ENCODE assay signal across 8 cellular contexts in the genomic region with DNA sequence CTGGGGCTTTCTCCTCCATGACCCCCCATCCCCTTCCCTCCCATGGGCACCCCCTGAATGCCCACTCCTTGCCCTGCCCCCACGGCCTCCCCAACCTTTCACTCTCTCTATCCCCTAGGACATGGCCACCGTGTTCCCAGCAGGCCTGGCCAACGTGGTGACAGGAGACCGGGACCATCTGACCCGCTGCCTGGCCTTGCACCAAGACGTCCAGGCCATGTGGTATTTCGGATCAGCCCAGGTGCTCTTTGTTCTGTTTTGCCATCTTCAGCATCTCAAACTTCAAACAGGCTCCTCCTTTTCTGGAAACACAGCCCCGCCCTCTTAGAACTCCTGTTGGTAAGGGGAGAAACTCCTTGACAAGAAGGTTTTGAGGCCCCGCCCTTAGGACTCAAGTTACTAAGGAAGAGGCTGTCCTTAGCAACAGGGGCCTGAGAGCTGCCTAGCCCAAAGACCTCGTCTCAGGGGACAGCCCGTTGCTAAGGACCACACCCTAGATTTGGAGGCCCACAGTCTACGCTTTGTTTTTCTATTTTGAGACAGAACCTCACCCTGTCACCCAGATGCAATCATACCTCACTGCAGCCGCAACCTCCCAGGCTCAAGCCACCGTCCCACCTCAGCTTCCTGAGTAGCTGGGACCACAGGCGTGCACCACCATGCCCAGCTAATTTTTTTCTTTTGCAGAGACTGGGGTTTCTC. TPM values are rescaled to one million over a fixed set of nuclear protein-coding genes. Genes with fewer than 3 reads are reported as not detected.
A peak's percentile ranks its signal among the peaks of the same experiment; 100 is the strongest.
DNase-seq lines count a peak whose midpoint lies in the region; ATAC-seq, FAIRE-seq and TF ChIP-seq lines count a peak whose summit lies in the region.

No MANE protein-coding gene starts in this region.

- no peaks in the 10 kb centered on the region for H3K9me3 ChIP-seq in gastrocnemius medialis
- no peaks in the 10 kb centered on the region for H3K9me3 ChIP-seq in BE2C

- DNase-seq in ELR (ENCODE audit: low read depth) (peak; percentile 51), H54 (ENCODE audit: insufficient read length, low spot score) (peak; percentile 74), NCI-H2171 treated with DMSO at 0.1 percent for 48 hours (lab: John Stamatoyannopoulos, UW) (peak; percentile 95), activated T-cell treated with anti-CD3 and anti-CD28 coated beads for 1 hour (ENCODE audit: low read depth) (peak; percentile 71), fibroblast of pulmonary artery (ENCODE audit: low read depth) (peak; percentile 71), gastrocnemius medialis (peak; percentile 51 to 88), BE2C (no peak)

- H3K36me3 ChIP-seq in gastrocnemius medialis (no peaks in the 10 kb centered on the region), BE2C (no peaks in the 10 kb centered on the region; the same call in 1 of the 2 replicates)

- no peak overlapping the region for H3K4me3 ChIP-seq in fibroblast of pulmonary artery (replicated peaks; ENCODE audit: low read depth, low read length)
- H3K4me3 ChIP-seq in gastrocnemius medialis, result no peak overlapping the region
- no peak overlapping the region for H3K4me3 ChIP-seq in BE2C (ENCODE audit: low read depth, low read length)

- peaks cover 0 to 11% of the 10 kb centered on the region in 2 donors for H3K4me1 ChIP-seq in gastrocnemius medialis
- H3K4me1 ChIP-seq in BE2C, result no peaks in the 10 kb centered on the region

- TF ChIP-seq CTCF in fibroblast of pulmonary artery (IDR thresholded peaks at IDR 0.05; ENCODE audit: low read length, missing control alignments) (no peak), gastrocnemius medialis (IDR thresholded peaks at IDR 0.05 in 4 of 5, conservative IDR thresholded peaks at IDR 0.05 in 1 of 5) (no peak), BE2C (IDR thresholded peaks at IDR 0.05; ENCODE audit: low read depth, low read length) (no peak)

- H3K27me3 ChIP-seq in gastrocnemius medialis, result no peaks in the 10 kb centered on the region
- H3K27me3 ChIP-seq in BE2C, result no peaks in the 10 kb centered on the region

- intact Hi-C loops in gastrocnemius medialis (cut with DNase I; ENCODE audit: low total_unique reads), result no loop called here

- TF ChIP-seq POLR2A in H54 (IDR thresholded peaks at IDR 0.05; ENCODE audit: low read depth, low read length) (no peak), gastrocnemius medialis (IDR thresholded peaks at IDR 0.05) (no peak)

- FAIRE-seq in H54 (lab: Jason Lieb, UNC), result no peak

- in situ Hi-C loops in gastrocnemius medialis (cut with MboI; ENCODE audit: low sequenced_read_pairs in 4 of 4), result no loop called here

- H3K27ac ChIP-seq in gastrocnemius medialis, result peak overlapping the region; percentile 56 to 72 (median 66)

- ATAC-seq in gastrocnemius medialis, result peak; percentile 71 to 88
- no peak for ATAC-seq in HG03565 (IDR thresholded peaks at IDR 0.05; ENCODE audit: unreplicated experiment)

RNA-seq across cellular contexts. Expression of a gene that starts 5.1 kb away (rescaled TPM):
- total RNA-seq in gastrocnemius medialis, result 1 to 10 TPM in 3 of 4 donors, under 1 TPM in 1; 0.91 to 2.7 (median 1.2) TPM
- polyA plus RNA-seq in BE2C (2012; ENCODE audit: insufficient read depth, insufficient read length, low read depth), result 1.7 TPM

RNA-seq across cellular contexts. Expression of a gene that starts 15.9 kb away (rescaled TPM):
- 10 to 100 TPM in 2 of 4 donors, 1 to 10 TPM in 2; 8.0 to 12.6 (median 9.9) TPM for total RNA-seq in gastrocnemius medialis
- 20.3 TPM for polyA plus RNA-seq in BE2C (2012; ENCODE audit: insufficient read depth, insufficient read length, low read depth)

RNA-seq across cellular contexts. Expression of a gene that starts 17.3 kb away (rescaled TPM):
- 100 to 1,000 TPM in 1 of 4 donors, 10 to 100 TPM in 3; 41.9 to 107 (median 79.0) TPM for total RNA-seq in gastrocnemius medialis
- 99.9 TPM for polyA plus RNA-seq in BE2C (2012; ENCODE audit: insufficient read depth, insufficient read length, low read depth)

RNA-seq across cellular contexts. Expression of a gene that starts 18.5 kb away (rescaled TPM):
- total RNA-seq in gastrocnemius medialis, result 1,000 to 10,000 TPM; 1,565 to 2,260 (median 1,899) TPM
- polyA plus RNA-seq in BE2C (2012; ENCODE audit: insufficient read depth, insufficient read length, low read depth), result 1,267 TPM

RNA-seq across cellular contexts. Expression of a gene that starts 27.3 kb away (rescaled TPM):
- total RNA-seq in gastrocnemius medialis, result 1,000 to 10,000 TPM; 2,509 to 3,015 (median 2,721) TPM
- polyA plus RNA-seq in BE2C (2012; ENCODE audit: insufficient read depth, insufficient read length, low read depth), result 2,730 TPM
